Comparison of ENCODE assay signal across 1 cellular context in the genomic region with DNA sequence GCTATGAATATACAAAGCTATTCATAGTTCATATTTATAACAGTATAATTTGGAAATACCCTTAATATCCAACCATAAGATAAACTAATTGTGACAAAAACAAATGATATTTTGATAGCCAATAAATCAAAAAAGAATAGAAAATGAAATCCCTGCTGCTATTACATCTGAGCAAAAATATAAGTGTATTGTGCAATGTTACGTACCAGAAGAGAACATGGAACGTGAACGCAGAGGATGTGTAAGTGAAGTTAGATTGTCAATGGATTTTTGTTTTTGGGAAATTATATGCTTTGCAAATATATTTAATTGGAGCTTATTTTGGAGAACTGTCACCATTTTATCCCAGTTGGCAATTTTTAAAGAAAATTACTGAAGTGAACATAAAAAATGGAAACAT.
TF ChIP-seq lines count a peak whose summit lies in the region.

No MANE protein-coding gene starts in this region.

TF ChIP-seq in IMR-90, 13 proteins besides CTCF, POLR2A, EP300 and RAD21:
- TF ChIP-seq FOS (IDR thresholded peaks at IDR 0.05; ENCODE audit: low read depth, low read length) (no peak), BHLHE40 (IDR thresholded peaks at IDR 0.05; ENCODE audit: low read depth, low read length) (no peak), SMC3 (IDR thresholded peaks at IDR 0.05; ENCODE audit: low read depth, low read length) (no peak), CEBPB (IDR thresholded peaks at IDR 0.05; ENCODE audit: low read depth, low read length) (peak; percentile 72), MAFK (IDR thresholded peaks at IDR 0.05; ENCODE audit: low read depth, low read length) (no peak), MAZ (IDR thresholded peaks at IDR 0.05; ENCODE audit: borderline replicate concordance, low read depth, low read length) (no peak)
- TF ChIP-seq, protein P1, sequence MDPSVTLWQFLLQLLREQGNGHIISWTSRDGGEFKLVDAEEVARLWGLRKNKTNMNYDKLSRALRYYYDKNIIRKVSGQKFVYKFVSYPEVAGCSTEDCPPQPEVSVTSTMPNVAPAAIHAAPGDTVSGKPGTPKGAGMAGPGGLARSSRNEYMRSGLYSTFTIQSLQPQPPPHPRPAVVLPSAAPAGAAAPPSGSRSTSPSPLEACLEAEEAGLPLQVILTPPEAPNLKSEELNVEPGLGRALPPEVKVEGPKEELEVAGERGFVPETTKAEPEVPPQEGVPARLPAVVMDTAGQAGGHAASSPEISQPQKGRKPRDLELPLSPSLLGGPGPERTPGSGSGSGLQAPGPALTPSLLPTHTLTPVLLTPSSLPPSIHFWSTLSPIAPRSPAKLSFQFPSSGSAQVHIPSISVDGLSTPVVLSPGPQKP (IDR thresholded peaks at IDR 0.05; ENCODE audit: borderline replicate concordance, low read depth, low read length): no peak
